9 cellular contexts compared by ENCODE assay signal in genomic region chr11:45371251-45371749, GRCh38.
A peak's percentile ranks its signal among the peaks of the same experiment; 100 is the strongest.
DNase-seq lines count a peak whose midpoint lies in the region; ATAC-seq and TF ChIP-seq lines count a peak whose summit lies in the region.
"Had no signal": no experiment of that assay in that cellular context is flagged by ENCODE, and none has a peak within 500 bp of the region (broad histone marks: within the 10 kb centered on the region; RNA-seq: fewer than 3 reads in every experiment).

No MANE protein-coding gene starts in this region.

- H3K4me3 ChIP-seq in CD8-positive, alpha-beta T cell (ENCODE audit: low read depth, low read length) = no peak overlapping the region
- H3K4me3 ChIP-seq in HAP-1 = no peak overlapping the region

- POLR2A ChIA-PET in CD8-positive, alpha-beta T cell (lab: Charles Lee) = no interaction called here

- CTCF ChIA-PET in CD8-positive, alpha-beta T cell (lab: Charles Lee) = interaction anchor here (0.7 to 2.5 kb wide), 17 partner anchors 9 to 284 kb away, joined by 3 to 18 read pairs (median 4); no protein-coding TSS in a partner anchor

- H3K9me3 ChIP-seq in CD8-positive, alpha-beta T cell (ENCODE audit: low read length) = no peaks in the 10 kb centered on the region
- H3K9me3 ChIP-seq in HAP-1 = no peaks in the 10 kb centered on the region

- peaks cover 2% of the 10 kb centered on the region for H3K27me3 ChIP-seq in CD8-positive, alpha-beta T cell (ENCODE audit: insufficient read depth, low read length)
- H3K27me3 ChIP-seq in HAP-1 (ENCODE audit: low read depth) = peaks cover 4% of the 10 kb centered on the region; the same call in 1 of the 2 replicates

- H3K27me3 Mint-ChIP-seq in CD8-positive, alpha-beta T cell (ENCODE audit: low read depth) = peaks cover 13% of the 10 kb centered on the region

- peak; percentile 75 for TF ChIP-seq CTCF in CD8-positive, alpha-beta T cell (IDR thresholded peaks at IDR 0.05)

- H3K4me1 ChIP-seq in CD8-positive, alpha-beta T cell (ENCODE audit: insufficient read depth, low read length) = peaks cover 9% of the 10 kb centered on the region
- peaks cover 6% of the 10 kb centered on the region for H3K4me1 ChIP-seq in HAP-1

- in situ Hi-C loops in HAP-1 (cut with MboI; ENCODE audit: low sequenced_read_pairs) = loop anchor here (10.0 kb wide), 1 partner anchor 284 kb away; no protein-coding TSS in a partner anchor

- intact Hi-C loops in CD8-positive, alpha-beta T cell (cut with DNase I, micrococcal nuclease) = loop anchor here in 1 of 2 experiments (1.0 kb wide), 1 partner anchor 284 kb away; no protein-coding TSS in a partner anchor

- H3K4me3 Mint-ChIP-seq in CD8-positive, alpha-beta T cell = peak overlapping the region; percentile 32
- H3K4me3 Mint-ChIP-seq: T-helper 1 cell treated with Interleukin-12 subunit alpha and Interleukin-12 subunit beta and Interleukin-4 antibody, amounts not matched to agents 30 μg/mL and 1 μg/mL, for 36 hours had no signal

- H3K36me3 ChIP-seq in CD8-positive, alpha-beta T cell (ENCODE audit: insufficient read depth, low read length) = no peaks in the 10 kb centered on the region
- H3K36me3 ChIP-seq in HAP-1 (replicated peaks) = no peaks in the 10 kb centered on the region

- H3K4me1 Mint-ChIP-seq in CD8-positive, alpha-beta T cell (ENCODE audit: low read depth) = peaks cover 22% of the 10 kb centered on the region

- no peaks in the 10 kb centered on the region for H3K36me3 Mint-ChIP-seq in CD8-positive, alpha-beta T cell

- no peak overlapping the region for H3K27ac Mint-ChIP-seq in CD8-positive, alpha-beta T cell
- H3K27ac Mint-ChIP-seq: T-helper 1 cell treated with Interleukin-12 subunit alpha and Interleukin-12 subunit beta and Interleukin-4 antibody, amounts not matched to agents 30 μg/mL and 1 μg/mL, for 36 hours had no signal

- no peak overlapping the region for H3K27ac ChIP-seq in CD8-positive, alpha-beta T cell (ENCODE audit: low read depth, low read length)

- peak; percentile 34 to 69 (median 49) for DNase-seq in CD8-positive, alpha-beta T cell
- DNase-seq in HAP-1 (ENCODE audit: low spot score in 2 of 2) (peak; percentile 62 to 84), NCI-H2196 (lab: John Stamatoyannopoulos, UW; ENCODE audit: unreplicated experiment) (peak; percentile 93), cerebellum (ENCODE audit: low spot score) (peak; percentile 80), left kidney (ENCODE audit: low read depth, low spot score) (peak; percentile 93)
- peak; percentile 41 for DNase-seq in activated CD4-positive, CD25-positive, alpha-beta regulatory T cell treated with anti-CD3 and anti-CD28 coated beads, Interleukin-2, amount 50 U/mL, for 16 hours (ENCODE audit: low read depth, low spot score)
- peak; percentile 69 to 71 for DNase-seq in stimulated activated CD4-positive, alpha-beta T cell treated with anti-CD3 and anti-CD28 coated beads, Interleukin-2, amount 100 ng/mL, for 48 hours

- peak; percentile 52 for ATAC-seq in CD8-positive, alpha-beta T cell
- no peak for ATAC-seq in HG02938 (IDR thresholded peaks at IDR 0.05; ENCODE audit: unreplicated experiment)

- no peaks in the 10 kb centered on the region for H3K9me3 Mint-ChIP-seq in CD8-positive, alpha-beta T cell
- H3K9me3 Mint-ChIP-seq: T-helper 1 cell treated with Interleukin-12 subunit alpha and Interleukin-12 subunit beta and Interleukin-4 antibody, amounts not matched to agents 30 μg/mL and 1 μg/mL, for 36 hours had no signal

Comparison
In these comparisons a context has a peak if more than half of its experiments do, and no peak if none do; other contexts are left out.
1. DNase-seq: peak in every context shown above with its lines; median percentile 93 in NCI-H2196; 93 in left kidney; 80 in cerebellum; 73 in HAP-1; 70 in stimulated activated CD4-positive, alpha-beta T cell treated with anti-CD3 and anti-CD28 coated beads, Interleukin-2, amount 100 ng/mL, for 48 hours; 49 in CD8-positive, alpha-beta T cell; 41 in activated CD4-positive, CD25-positive, alpha-beta regulatory T cell treated with anti-CD3 and anti-CD28 coated beads, Interleukin-2, amount 50 U/mL, for 16 hours.